ENCODE assay signal across 31 cellular contexts in genomic region chr5:135081240-135081639, GRCh38. TPM values are rescaled to one million over a fixed set of nuclear protein-coding genes. Genes with fewer than 3 reads are reported as not detected.
"Had no signal": no experiment of that assay in that cellular context is flagged by ENCODE, and none has a peak within 500 bp of the region (broad histone marks: within the 10 kb centered on the region; RNA-seq: fewer than 3 reads in every experiment).

No MANE protein-coding gene starts in this region.

- H3K27ac Mint-ChIP-seq: dendritic cell treated with granulocyte-macrophage colony-stimulating factor and Interleukin-4, amounts not matched to agents 40 ng/mL and 50 ng/mL, for 4 days; effector memory CD8-positive, alpha-beta T cell; endodermal cell had no signal

- H3K4me1 Mint-ChIP-seq: endodermal cell had no signal

- H3K9me3 ChIP-seq: colonic mucosa had no signal

- H3K36me3 ChIP-seq: colonic mucosa, esophagus muscularis mucosa, gastrocnemius medialis, heart left ventricle, heart right ventricle had no signal

- H3K4me3 Mint-ChIP-seq: dendritic cell treated with granulocyte-macrophage colony-stimulating factor and Interleukin-4, amounts not matched to agents 40 ng/mL and 50 ng/mL, for 4 days; effector memory CD8-positive, alpha-beta T cell; endodermal cell had no signal

- H3K27me3 ChIP-seq: colonic mucosa, esophagus squamous epithelium, gastrocnemius medialis, gastroesophageal sphincter had no signal

- ATAC-seq: effector memory CD8-positive, alpha-beta T cell; esophagus mucosa; foreskin keratinocyte; gastrocnemius medialis; gastroesophageal sphincter; heart left ventricle; heart right ventricle had no signal

- H3K4me3 ChIP-seq: colonic mucosa, coronary artery, dorsolateral prefrontal cortex, esophagus muscularis mucosa, esophagus squamous epithelium, gastrocnemius medialis, gastroesophageal sphincter, heart left ventricle, heart right ventricle had no signal

- DNase-seq: colonic mucosa; cortex of kidney; dermis blood vessel endothelial cell; dorsolateral prefrontal cortex; effector CD4-positive, alpha-beta T cell; effector CD8-positive, alpha-beta T cell; effector memory CD4-positive, alpha-beta T cell; effector memory CD8-positive, alpha-beta T cell; endodermal cell; erythroblast; esophagus squamous epithelium; foreskin fibroblast; foreskin keratinocyte; foreskin melanocyte; gastrocnemius medialis; glutamatergic neuron; head of caudate nucleus; heart left ventricle; heart right ventricle had no signal

- H3K4me1 ChIP-seq: colonic mucosa, esophagus muscularis mucosa, foreskin keratinocyte, gastrocnemius medialis, gastroesophageal sphincter, heart left ventricle, heart right ventricle had no signal

- H3K9me3 Mint-ChIP-seq: effector memory CD8-positive, alpha-beta T cell had no signal

- H3K27ac ChIP-seq: colonic mucosa, coronary artery, dorsolateral prefrontal cortex, epithelial cell of prostate, esophagus muscularis mucosa, esophagus squamous epithelium, foreskin keratinocyte, gastrocnemius medialis, gastroesophageal sphincter, heart left ventricle, heart right ventricle had no signal

- FAIRE-seq: colon, endometrium, endothelial cell of umbilical vein, frontal cortex had no signal

RNA-seq across cellular contexts. Expression of gene PITX1, which starts 47.2 kb away (rescaled TPM):
- total RNA-seq: dermis microvascular lymphatic vessel endothelial cell, frontal cortex, glomerular endothelial cell had no signal
